Comparison of ENCODE assay signal across 29 cellular contexts in the genomic region with DNA sequence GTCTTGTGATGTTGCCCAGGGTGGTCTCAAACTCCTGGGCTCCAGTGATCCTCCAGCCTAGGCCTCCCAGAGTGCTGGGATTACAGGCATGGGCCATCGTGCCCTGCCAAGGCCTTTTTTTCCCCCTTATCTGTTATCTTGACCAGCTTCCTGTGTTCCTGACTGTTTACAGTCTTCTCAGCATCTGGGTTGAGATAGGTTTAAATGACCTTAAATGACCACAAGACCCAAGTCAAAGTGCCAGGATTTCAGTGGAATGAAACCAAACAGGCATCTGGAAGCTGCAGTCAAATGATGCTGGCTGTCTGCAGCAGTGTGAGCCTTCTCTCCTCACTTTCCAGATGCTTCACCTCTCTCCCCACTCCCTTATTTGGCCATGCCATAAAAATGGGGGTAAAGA.
DNase-seq lines count a peak whose midpoint lies in the region; ATAC-seq, FAIRE-seq and TF ChIP-seq lines count a peak whose summit lies in the region.
"Had no signal": no experiment of that assay in that cellular context is flagged by ENCODE, and none has a peak within 500 bp of the region (broad histone marks: within the 10 kb centered on the region; RNA-seq: fewer than 3 reads in every experiment).

No MANE protein-coding gene starts in this region.

- peak; percentile 57 for ATAC-seq in Right ventricle myocardium superior (ENCODE audit: poor library complexity)
- peak; percentile 39 for ATAC-seq in gastrocnemius medialis
- ATAC-seq: stimulated activated naive CD8-positive, alpha-beta T cell treated with anti-CD3 and anti-CD28 coated beads, Interleukin-15, Interleukin-2, amounts not matched to agents 100 U/mL and 50 U/mL, for 24 hours had no signal

- TF ChIP-seq POLR2A in gastrocnemius medialis (IDR thresholded peaks at IDR 0.05): no peak
- no peak for TF ChIP-seq POLR2A in GM12892 (IDR thresholded peaks at IDR 0.05; ENCODE audit: low read depth, low read length)

- H3K27ac ChIP-seq in right atrium auricular region (no peak overlapping the region), WERI-Rb-1 (peak overlapping the region; percentile 59), left ventricle myocardium inferior (replicated peaks) (peak overlapping the region; percentile 27), gastrocnemius medialis (peak overlapping the region in 2 of 4 donors; percentile 25 to 64)
- H3K27ac ChIP-seq: ascending aorta, cardiac muscle cell, colonic mucosa, GM23248, skin epidermis had no signal

- H3K27me3 ChIP-seq in right atrium auricular region (no peaks in the 10 kb centered on the region), WERI-Rb-1 (ENCODE audit: insufficient read depth, low read depth, severe bottlenecking) (no peaks in the 10 kb centered on the region), left ventricle myocardium inferior (ENCODE audit: low read depth) (no peaks in the 10 kb centered on the region), gastrocnemius medialis (no peaks in the 10 kb centered on the region)
- H3K27me3 ChIP-seq: ascending aorta, cardiac muscle cell, colonic mucosa had no signal

- FAIRE-seq in GM12892 (lab: Jason Lieb, UNC): no peak
- FAIRE-seq: A204.1, GM18507, keratinocyte, urothelium cell line had no signal

- intact Hi-C loops in Right ventricle myocardium superior (cut with DNase I): no loop called here
- intact Hi-C loops in left ventricle myocardium inferior (cut with micrococcal nuclease): no loop called here
- intact Hi-C loops in gastrocnemius medialis (cut with DNase I; ENCODE audit: low total_unique reads): no loop called here

- no peak for DNase-seq in Right ventricle myocardium superior
- DNase-seq in right atrium auricular region (ENCODE audit: low spot score): no peak
- DNase-seq in WERI-Rb-1: no peak
- DNase-seq in left ventricle myocardium inferior: no peak
- no peak for DNase-seq in gastrocnemius medialis
- DNase-seq in stimulated activated CD4-positive, alpha-beta T cell treated with anti-CD3 and anti-CD28 coated beads, Interleukin-2, amount 100 ng/mL, for 24 hours: no peak
- no peak for DNase-seq in kidney tubule cell (ENCODE audit: low spot score)
- no peak for DNase-seq in GM12892 (ENCODE audit: insufficient read length)
- DNase-seq: activated CD4-positive, alpha-beta T cell treated with anti-CD3 and anti-CD28 coated beads, Interleukin-2, amount 10 ng/mL, durations not matched to agents 24 days and 14 days; activated CD8-positive, alpha-beta memory T cell treated with anti-CD3 and anti-CD28 coated beads for 24 hours; activated effector memory CD4-positive, alpha-beta T cell treated with Interleukin-2 at 50 U/mL for 16 hours; activated T-cell treated with anti-CD3 and anti-CD28 coated beads for 4 hours; CD4-positive, CD25-positive, alpha-beta regulatory T cell; colonic mucosa; effector CD4-positive, alpha-beta T cell; GM23248; mammary epithelial cell; NCI-H1092; NCI-H187; NCI-H2171 treated with DMSO at 0.1 percent for 48 hours; NCI-H510A; stimulated activated naive CD8-positive, alpha-beta T cell treated with anti-CD3 and anti-CD28 coated beads, Interleukin-15, Interleukin-2, amounts not matched to agents 100 U/mL and 50 U/mL, for 24 hours had no signal

- H3K4me1 ChIP-seq in right atrium auricular region: no peaks in the 10 kb centered on the region
- H3K4me1 ChIP-seq in left ventricle myocardium inferior: peaks cover 10% of the 10 kb centered on the region
- H3K4me1 ChIP-seq in gastrocnemius medialis: no peaks in the 10 kb centered on the region
- H3K4me1 ChIP-seq: ascending aorta, colonic mucosa had no signal

- no peak for TF ChIP-seq CTCF in right atrium auricular region (IDR thresholded peaks at IDR 0.05)
- no peak for TF ChIP-seq CTCF in WERI-Rb-1 (IDR thresholded peaks at IDR 0.05; ENCODE audit: low read depth, low read length)
- no peak for TF ChIP-seq CTCF in left ventricle myocardium inferior (IDR thresholded peaks at IDR 0.05; ENCODE audit: borderline replicate concordance)
- no peak for TF ChIP-seq CTCF in gastrocnemius medialis (IDR thresholded peaks at IDR 0.05 in 4 of 5, conservative IDR thresholded peaks at IDR 0.05 in 1 of 5)

- H3K36me3 ChIP-seq in right atrium auricular region (no peaks in the 10 kb centered on the region), WERI-Rb-1 (no peaks in the 10 kb centered on the region), left ventricle myocardium inferior (no peaks in the 10 kb centered on the region), gastrocnemius medialis (no peaks in the 10 kb centered on the region)
- H3K36me3 ChIP-seq: ascending aorta, cardiac muscle cell, colonic mucosa had no signal

- in situ Hi-C loops in gastrocnemius medialis (cut with MboI; ENCODE audit: low sequenced_read_pairs in 4 of 4): no loop called here

- H3K9me3 ChIP-seq in right atrium auricular region: no peaks in the 10 kb centered on the region
- H3K9me3 ChIP-seq in WERI-Rb-1 (ENCODE audit: severe bottlenecking): no peaks in the 10 kb centered on the region
- H3K9me3 ChIP-seq in left ventricle myocardium inferior (replicated peaks): no peaks in the 10 kb centered on the region
- H3K9me3 ChIP-seq in gastrocnemius medialis: no peaks in the 10 kb centered on the region
- H3K9me3 ChIP-seq: ascending aorta, colonic mucosa had no signal

- H3K4me3 ChIP-seq in right atrium auricular region: no peak overlapping the region
- no peak overlapping the region for H3K4me3 ChIP-seq in WERI-Rb-1 (ENCODE audit: low read depth, low read length)
- no peak overlapping the region for H3K4me3 ChIP-seq in left ventricle myocardium inferior
- no peak overlapping the region for H3K4me3 ChIP-seq in gastrocnemius medialis
- H3K4me3 ChIP-seq: ascending aorta, cardiac muscle cell, colonic mucosa, GM23248, skin epidermis had no signal

Comparison
In these comparisons a context has a peak if more than half of its experiments do, and no peak if none do; other contexts are left out.
1. H3K27ac ChIP-seq: peak in WERI-Rb-1 (single experiment) and left ventricle myocardium inferior (single experiment); none in right atrium auricular region (0 of 2).